Comparison of ENCODE assay signal across 15 cellular contexts in genomic region chr5:172869734-172870133, GRCh38. TPM values are rescaled to one million over a fixed set of nuclear protein-coding genes. Genes with fewer than 3 reads are reported as not detected.
DNase-seq lines count a peak whose midpoint lies in the region; ATAC-seq and TF ChIP-seq lines count a peak whose summit lies in the region.
"Had no signal": no experiment of that assay in that cellular context is flagged by ENCODE, and none has a peak within 500 bp of the region (broad histone marks: within the 10 kb centered on the region; RNA-seq: fewer than 3 reads in every experiment).

No MANE protein-coding gene starts in this region.

- no peaks in the 10 kb centered on the region for H3K9me2 ChIP-seq in hepatocyte (replicated peaks; ENCODE audit: insufficient read depth)

- peak overlapping the region; percentile 75 to 96 (median 90) for H3K4me2 ChIP-seq in BLaER1 treated with 17β-estradiol and CSF1 and Interleukin-3, amounts not matched to agents 10 nM and 100 nM
- H3K4me2 ChIP-seq in hepatocyte (no peak overlapping the region), skeletal muscle satellite cell (ENCODE audit: low read length) (peak overlapping the region; percentile 78)

- peak overlapping the region; percentile 3 to 80 (median 71); a peak in 21 of 22 replicates for H3K9ac ChIP-seq in BLaER1 treated with 17β-estradiol and CSF1 and Interleukin-3, amounts not matched to agents 10 nM and 100 nM
- H3K9ac ChIP-seq in skeletal muscle satellite cell (ENCODE audit: low read depth, low read length), result peak overlapping the region; percentile 92

- TF ChIP-seq CTCF in ascending aorta (IDR thresholded peaks at IDR 0.05), result no peak
- TF ChIP-seq CTCF in hepatocyte (IDR thresholded peaks at IDR 0.05; ENCODE audit: poor library complexity), result no peak

- no peaks in the 10 kb centered on the region for H3K9me3 ChIP-seq in BLaER1 treated with 17β-estradiol and CSF1 and Interleukin-3, amounts not matched to agents 10 nM and 100 nM (replicated peaks in 1 of 11)
- H3K9me3 ChIP-seq in ascending aorta, result no peaks in the 10 kb centered on the region
- no peaks in the 10 kb centered on the region for H3K9me3 ChIP-seq in hepatocyte (ENCODE audit: low read depth)
- H3K9me3 ChIP-seq in skeletal muscle satellite cell (replicated peaks; ENCODE audit: low read length), result no peaks in the 10 kb centered on the region
- H3K9me3 ChIP-seq: BE2C had no signal

- no peaks in the 10 kb centered on the region for H3K9me3 Mint-ChIP-seq in immature natural killer cell
- H3K9me3 Mint-ChIP-seq: activated CD4-positive, alpha-beta T cell treated with anti-CD3 and anti-CD28 coated beads, Interleukin-2, amount 10 ng/mL, durations not matched to agents 7 days and 5 days; nephron progenitor cell had no signal

- peak overlapping the region in 4 of 10 experiments; percentile 1 to 38 (median 22); a peak in 2 of 20 replicates for H3K4me3 ChIP-seq in BLaER1 treated with 17β-estradiol and CSF1 and Interleukin-3, amounts not matched to agents 10 nM and 100 nM
- peak overlapping the region; percentile 12 to 19 for H3K4me3 ChIP-seq in ascending aorta
- no peak overlapping the region for H3K4me3 ChIP-seq in hepatocyte
- H3K4me3 ChIP-seq in skeletal muscle satellite cell (ENCODE audit: low read length), result no peak overlapping the region

- H3K4me1 ChIP-seq in BLaER1 treated with 17β-estradiol and CSF1 and Interleukin-3, amounts not matched to agents 10 nM and 100 nM, result peaks cover 76 to 100% (median 100%) of the 10 kb centered on the region in 10 experiments
- H3K4me1 ChIP-seq in ascending aorta (peaks cover 51 to 83% of the 10 kb centered on the region in 2 donors), hepatocyte (ENCODE audit: insufficient read depth) (peaks cover 20% of the 10 kb centered on the region), skeletal muscle satellite cell (ENCODE audit: control insufficient read depth, insufficient read depth, low read length) (peaks cover 81% of the 10 kb centered on the region)

- no peak overlapping the region for H3K27ac Mint-ChIP-seq in immature natural killer cell
- H3K27ac Mint-ChIP-seq: activated CD4-positive, alpha-beta T cell treated with anti-CD3 and anti-CD28 coated beads, Interleukin-2, amount 10 ng/mL, durations not matched to agents 7 days and 5 days; nephron progenitor cell had no signal

- DNase-seq in ascending aorta (ENCODE audit: low spot score in 2 of 2), result no peak
- no peak for DNase-seq in hepatocyte (ENCODE audit: low spot score)
- DNase-seq in AG08395 (ENCODE audit: low spot score), result no peak
- DNase-seq in iPS-NIHi7 (ENCODE audit: extremely low spot score), result no peak
- no peak for DNase-seq in immature natural killer cell
- DNase-seq: activated CD4-positive, alpha-beta T cell treated with anti-CD3 and anti-CD28 coated beads, Interleukin-2, amount 10 ng/mL, durations not matched to agents 7 days and 5 days; activated naive CD4-positive, alpha-beta T cell; effector CD8-positive, alpha-beta T cell; NCI-H1105 treated with DMSO at 0.1 percent for 48 hours; nephron progenitor cell; stimulated activated CD4-positive, alpha-beta T cell treated with anti-CD3 and anti-CD28 coated beads, Interleukin-4, amount 100 ng/mL, for 1 hour had no signal

- H3K36me3 Mint-ChIP-seq in immature natural killer cell, result peaks cover 0 to 9% (median 0%) of the 10 kb centered on the region in 3 donors

- WGBS in hepatocyte (ENCODE audit: low lambda C conversion rate, missing lambda C conversion rate), result 85% methylated on average over 2 of the region's 2 CpGs

- H3K79me2 ChIP-seq in hepatocyte, result peaks cover 51% of the 10 kb centered on the region

- peaks cover 5 to 79% (median 19%) of the 10 kb centered on the region in 11 experiments; a peak in 16 of 22 replicates for H4K20me1 ChIP-seq in BLaER1 treated with 17β-estradiol and CSF1 and Interleukin-3, amounts not matched to agents 10 nM and 100 nM
- H4K20me1 ChIP-seq in hepatocyte (ENCODE audit: insufficient read depth, poor library complexity, severe bottlenecking), result peaks cover 3% of the 10 kb centered on the region

- H3K36me3 ChIP-seq in BLaER1 treated with 17β-estradiol and CSF1 and Interleukin-3, amounts not matched to agents 10 nM and 100 nM, result peaks cover 0 to 31% (median 0%) of the 10 kb centered on the region in 11 experiments; a peak in 5 of 22 replicates
- H3K36me3 ChIP-seq in ascending aorta (no peaks in the 10 kb centered on the region), hepatocyte (replicated peaks; ENCODE audit: insufficient read depth, low read depth) (no peaks in the 10 kb centered on the region), skeletal muscle satellite cell (ENCODE audit: insufficient read depth, low read length) (peaks cover 14% of the 10 kb centered on the region)

- intact Hi-C loops in ascending aorta (cut with DNase I), result loop anchor here (1.0 to 5.0 kb wide), 5 partner anchors 36 to 153 kb away; no protein-coding TSS in a partner anchor

- H3K27ac ChIP-seq in BLaER1 treated with 17β-estradiol and CSF1 and Interleukin-3, amounts not matched to agents 10 nM and 100 nM, result peak overlapping the region; percentile 51 to 88 (median 84); a peak in 21 of 22 replicates
- H3K27ac ChIP-seq in ascending aorta, result peak overlapping the region; percentile 99
- peak overlapping the region; percentile 61 for H3K27ac ChIP-seq in hepatocyte

- ATAC-seq in HG03095 (IDR thresholded peaks at IDR 0.05; ENCODE audit: unreplicated experiment), result no peak

- no peak overlapping the region for H3K4me3 Mint-ChIP-seq in immature natural killer cell
- H3K4me3 Mint-ChIP-seq: activated CD4-positive, alpha-beta T cell treated with anti-CD3 and anti-CD28 coated beads, Interleukin-2, amount 10 ng/mL, durations not matched to agents 7 days and 5 days; nephron progenitor cell had no signal

- H3K27me3 Mint-ChIP-seq in immature natural killer cell (ENCODE audit: low read depth in 3 of 3), result peaks cover 0 to 3% (median 0%) of the 10 kb centered on the region in 3 donors
- H3K27me3 Mint-ChIP-seq: activated CD4-positive, alpha-beta T cell treated with anti-CD3 and anti-CD28 coated beads, Interleukin-2, amount 10 ng/mL, durations not matched to agents 7 days and 5 days had no signal

- H3K4me1 Mint-ChIP-seq in immature natural killer cell, result peaks cover 22 to 23% of the 10 kb centered on the region in 2 donors

- no peak overlapping the region for H2AFZ ChIP-seq in hepatocyte

- H3K27me3 ChIP-seq in BLaER1 treated with 17β-estradiol and CSF1 and Interleukin-3, amounts not matched to agents 10 nM and 100 nM, result no peaks in the 10 kb centered on the region
- H3K27me3 ChIP-seq in ascending aorta (no peaks in the 10 kb centered on the region), hepatocyte (no peaks in the 10 kb centered on the region), skeletal muscle satellite cell (ENCODE audit: control insufficient read depth, insufficient read depth, low read length) (no peaks in the 10 kb centered on the region)
- H3K27me3 ChIP-seq: BE2C had no signal

RNA-seq across cellular contexts. Expression of gene ERGIC1, which starts 35.7 kb away (rescaled TPM):
- 184 TPM for total RNA-seq in ascending aorta
- total RNA-seq in hepatocyte, result 105 and 107 TPM in 2 replicates
- 30.1 and 39.1 TPM in 2 replicates for polyA plus RNA-seq in hepatocyte
- 162 and 224 TPM in 2 replicates for total RNA-seq in skeletal muscle satellite cell (2012; rRNA removed)
- polyA plus RNA-seq in immature natural killer cell, result 10 to 100 TPM; 40.7 to 61.9 (median 61.7) TPM

Comparison
In these comparisons a context has a peak if more than half of its experiments do, and no peak if none do; other contexts are left out.
1. H3K4me3 ChIP-seq: peak in ascending aorta (2 of 2); none in hepatocyte (single experiment) and skeletal muscle satellite cell (single experiment).
2. Peak in every context shown above with its lines, with median percentiles within 50 percentile points of each other: H3K27ac ChIP-seq.